In the genomic region with DNA sequence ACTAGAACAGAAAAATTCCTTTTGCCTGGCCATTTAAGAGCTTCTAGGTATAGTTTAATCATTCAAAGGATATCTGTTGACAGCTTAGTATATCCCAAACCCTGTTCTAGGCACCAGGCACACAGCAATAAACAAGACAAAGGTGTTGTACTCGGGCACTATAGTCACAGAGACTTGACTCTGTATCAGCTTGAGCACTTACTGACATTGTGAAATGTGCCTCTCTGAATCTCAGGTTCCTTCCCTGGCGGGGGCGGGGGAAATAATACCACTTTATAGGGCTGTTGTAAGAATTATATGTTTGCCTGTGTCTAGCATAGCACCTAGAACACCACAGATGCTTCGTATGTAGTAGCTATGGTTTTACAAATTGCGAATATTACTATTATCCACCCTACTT, we compare ENCODE assay signal across 25 cellular contexts.
"Had no signal": no experiment of that assay in that cellular context is flagged by ENCODE, and none has a peak within 500 bp of the region (broad histone marks: within the 10 kb centered on the region; RNA-seq: fewer than 3 reads in every experiment).

No MANE protein-coding gene starts in this region.

- H3K4me3 Mint-ChIP-seq: activated CD4-positive, alpha-beta T cell treated with anti-CD3 and anti-CD28 coated beads, Interleukin-2, amount 10 ng/mL, durations not matched to agents 24 days and 14 days; activated CD8-positive, alpha-beta memory T cell treated with anti-CD3 and anti-CD28 coated beads, Interleukin-2, amount 10 ng/mL, durations not matched to agents 7 days and 5 days; activated naive CD4-positive, alpha-beta T cell treated with anti-CD3 and anti-CD28 coated beads, Interleukin-2, amount 50 U/mL, for 24 hours; activated T-cell treated with anti-CD3 and anti-CD28 coated beads, Interleukin-2, amount 50 U/mL, for 24 hours; activated T-helper 1 cell treated with anti-CD3 and anti-CD28 coated beads, Interleukin-12 subunit alpha, Interleukin-12 subunit beta, Interleukin-2, Interleukin-4 antibody, amounts not matched to agents 30 ng/mL and 10 ng/mL and 1 ng/mL, durations not matched to agents 14 hours and 24 hours and 36 hours; T-helper 17 cell; WTC11 had no signal

- H3K27ac Mint-ChIP-seq: activated CD4-positive, alpha-beta T cell treated with anti-CD3 and anti-CD28 coated beads, Interleukin-2, amount 10 ng/mL, durations not matched to agents 24 days and 14 days; activated CD8-positive, alpha-beta memory T cell treated with anti-CD3 and anti-CD28 coated beads, Interleukin-2, amount 10 ng/mL, durations not matched to agents 7 days and 5 days; activated naive CD4-positive, alpha-beta T cell treated with anti-CD3 and anti-CD28 coated beads, Interleukin-2, amount 50 U/mL, for 24 hours; activated T-cell treated with anti-CD3 and anti-CD28 coated beads, Interleukin-2, amount 50 U/mL, for 24 hours; activated T-helper 1 cell treated with anti-CD3 and anti-CD28 coated beads, Interleukin-12 subunit alpha, Interleukin-12 subunit beta, Interleukin-2, Interleukin-4 antibody, amounts not matched to agents 30 ng/mL and 10 ng/mL and 1 ng/mL, durations not matched to agents 14 hours and 24 hours and 36 hours; T-helper 17 cell; WTC11 had no signal

- H3K9me3 Mint-ChIP-seq: activated CD4-positive, alpha-beta T cell treated with anti-CD3 and anti-CD28 coated beads, Interleukin-2, amount 10 ng/mL, durations not matched to agents 24 days and 14 days; activated naive CD4-positive, alpha-beta T cell treated with anti-CD3 and anti-CD28 coated beads, Interleukin-2, amount 50 U/mL, for 24 hours; activated T-cell treated with anti-CD3 and anti-CD28 coated beads, Interleukin-2, amount 50 U/mL, for 24 hours; activated T-helper 1 cell treated with anti-CD3 and anti-CD28 coated beads, Interleukin-12 subunit alpha, Interleukin-12 subunit beta, Interleukin-2, Interleukin-4 antibody, amounts not matched to agents 30 ng/mL and 10 ng/mL and 1 ng/mL, durations not matched to agents 14 hours and 24 hours and 36 hours; WTC11 had no signal

- H3K27me3 ChIP-seq: breast epithelium had no signal

- ATAC-seq: activated CD8-positive, alpha-beta memory T cell treated with anti-CD3 and anti-CD28 coated beads, Interleukin-2, amount 10 ng/mL, durations not matched to agents 7 days and 5 days; T-helper 17 cell; WTC11 had no signal

- H3K27me3 Mint-ChIP-seq: activated T-cell treated with anti-CD3 and anti-CD28 coated beads, Interleukin-2, amount 50 U/mL, for 24 hours had no signal

- H3K4me1 Mint-ChIP-seq: activated CD4-positive, alpha-beta T cell treated with anti-CD3 and anti-CD28 coated beads, Interleukin-2, amount 10 ng/mL, durations not matched to agents 24 days and 14 days had no signal

- H3K27ac ChIP-seq: breast epithelium had no signal

- H3K4me1 ChIP-seq: breast epithelium had no signal

- H3K36me3 Mint-ChIP-seq: activated CD8-positive, alpha-beta memory T cell treated with anti-CD3 and anti-CD28 coated beads, Interleukin-2, amount 10 ng/mL, durations not matched to agents 7 days and 5 days; WTC11 had no signal

- H3K9me3 ChIP-seq: breast epithelium had no signal

- H3K36me3 ChIP-seq: breast epithelium had no signal

- H3K4me3 ChIP-seq: breast epithelium had no signal

- DNase-seq: activated CD4-positive, alpha-beta T cell treated with anti-CD3 and anti-CD28 coated beads, Interleukin-2, amount 10 ng/mL, durations not matched to agents 24 days and 14 days; activated CD4-positive, alpha-beta T cell treated with anti-CD3 and anti-CD28 coated beads, Interleukin-2, amount 50 U/mL, for 48 hours; activated CD4-positive, CD25-positive, alpha-beta regulatory T cell treated with anti-CD3 and anti-CD28 coated beads, Interleukin-2, amount 50 U/mL, for 72 hours; activated CD8-positive, alpha-beta memory T cell treated with anti-CD3 and anti-CD28 coated beads, Interleukin-2, amount 10 ng/mL, durations not matched to agents 7 days and 5 days; activated effector memory CD4-positive, alpha-beta T cell treated with Interleukin-2 at 50 U/mL for 16 hours; activated naive CD4-positive, alpha-beta T cell; activated T-cell treated with anti-CD3 and anti-CD28 coated beads, Interleukin-2, amount 50 U/mL, for 24 hours; aorta; caudate nucleus; Kasumi-1; KBM-7; MV-4-11; NCI-H1105 treated with DMSO at 0.1 percent for 48 hours; NCI-H1436 treated with DMSO at 0.1 percent for 48 hours; NCI-H187 treated with DMSO at 0.1 percent for 48 hours; NCI-H2081 treated with DMSO at 0.1 percent for 48 hours; NCI-H446; NCI-H524; SIG-M5; T-helper 17 cell; T-helper 9 cell had no signal
